Comparison of ENCODE assay signal across 1 cellular context in the genomic region with DNA sequence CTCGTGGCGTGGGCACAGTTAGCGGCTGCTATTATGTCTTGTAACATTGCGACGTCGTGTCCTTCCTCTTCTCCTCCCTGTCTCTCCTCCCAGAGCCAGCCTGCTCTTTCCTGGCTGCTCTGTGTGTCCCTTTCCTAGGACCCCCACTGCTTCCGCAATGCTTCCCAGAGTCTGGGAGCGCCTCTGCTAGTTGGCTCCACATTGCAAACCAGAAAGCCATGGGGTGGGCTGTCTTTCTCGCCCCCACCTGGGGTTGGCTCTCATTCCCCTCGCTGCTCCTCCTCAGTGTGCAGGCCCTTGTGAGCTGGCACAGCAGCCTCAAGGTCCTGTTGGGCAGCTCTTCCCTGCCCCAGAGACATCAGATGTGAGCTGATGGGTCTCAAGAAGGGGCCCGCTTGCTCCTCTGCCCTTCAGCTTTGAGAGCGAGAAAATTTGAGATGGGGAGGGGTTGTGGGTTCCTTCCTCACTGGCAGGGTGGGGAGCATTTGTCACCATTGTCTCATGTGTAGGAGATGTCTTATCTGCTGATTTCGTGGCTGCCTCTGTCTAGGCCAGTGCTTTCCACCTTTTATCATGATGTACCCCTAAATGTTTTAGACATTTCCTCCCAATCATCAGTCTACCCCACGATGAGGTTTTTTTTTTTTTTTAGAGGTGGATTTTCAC.
TF ChIP-seq lines count a peak whose summit lies in the region.

No MANE protein-coding gene starts in this region.

TF ChIP-seq in K562, 482 proteins besides CTCF, POLR2A, EP300 and RAD21 (continues in another document):
- 0 out of 4 replicates have a peak, but pooled peaks of 1 of the 2 experiments have one; percentile 42 for TF ChIP-seq MAZ (CRISPR knock-in tag; conservative IDR thresholded peaks at IDR 0.05 in 1 of 2, IDR thresholded peaks at IDR 0.05 in 1 of 2)
- no peak for TF ChIP-seq CHD1 (IDR thresholded peaks at IDR 0.05; ENCODE audit: low read length)
- no peak for TF ChIP-seq NR4A1 (CRISPR knock-in tag; IDR thresholded peaks at IDR 0.05)
- TF ChIP-seq NR4A1 (tag; IDR thresholded peaks at IDR 0.05) = no peak
- TF ChIP-seq DPF2 (IDR thresholded peaks at IDR 0.05) = peak; percentile 46; the same call in 1 of the 2 replicates
- 0 out of 2 replicates have a peak, but pooled peaks have one; percentile 14 for TF ChIP-seq ZNF766 (CRISPR knock-in tag; conservative IDR thresholded peaks at IDR 0.05)
- no peak for TF ChIP-seq WHSC1 (IDR thresholded peaks at IDR 0.05; ENCODE audit: low read length)
- TF ChIP-seq ZNF197 (CRISPR knock-in tag; IDR thresholded peaks at IDR 0.05; ENCODE audit: low read depth) = no peak
- no peak for TF ChIP-seq ZNF212 (CRISPR knock-in tag; IDR thresholded peaks at IDR 0.05)
- TF ChIP-seq JUND (IDR thresholded peaks at IDR 0.05; ENCODE audit: borderline replicate concordance, low read depth, low read length) = peak; percentile 19; the same call in 1 of the 2 replicates
- TF ChIP-seq JUND (tag; IDR thresholded peaks at IDR 0.05; ENCODE audit: borderline replicate concordance, low read depth, low read length) = no peak; the same call in 2 of the 3 replicates
- no peak for TF ChIP-seq MYC (IDR thresholded peaks at IDR 0.05; ENCODE audit: low read depth, low read length)
- TF ChIP-seq MYC (CRISPR knock-in tag; IDR thresholded peaks at IDR 0.05; ENCODE audit: borderline replicate concordance, low read depth) = 0 out of 2 replicates have a peak, but pooled peaks have one; percentile 50
- TF ChIP-seq MLX (CRISPR knock-in tag; conservative IDR thresholded peaks at IDR 0.05) = no peak
- TF ChIP-seq ATF1 (CRISPR knock-in tag; IDR thresholded peaks at IDR 0.05) = no peak
- TF ChIP-seq ATF1 (tag; IDR thresholded peaks at IDR 0.05) = 0 out of 2 replicates have a peak, but pooled peaks have one; percentile 18
- TF ChIP-seq ZNF764 (CRISPR knock-in tag; IDR thresholded peaks at IDR 0.05; ENCODE audit: low read depth) = no peak
- no peak for TF ChIP-seq BMI1 (IDR thresholded peaks at IDR 0.05; ENCODE audit: low read length)
- TF ChIP-seq, protein P1, sequence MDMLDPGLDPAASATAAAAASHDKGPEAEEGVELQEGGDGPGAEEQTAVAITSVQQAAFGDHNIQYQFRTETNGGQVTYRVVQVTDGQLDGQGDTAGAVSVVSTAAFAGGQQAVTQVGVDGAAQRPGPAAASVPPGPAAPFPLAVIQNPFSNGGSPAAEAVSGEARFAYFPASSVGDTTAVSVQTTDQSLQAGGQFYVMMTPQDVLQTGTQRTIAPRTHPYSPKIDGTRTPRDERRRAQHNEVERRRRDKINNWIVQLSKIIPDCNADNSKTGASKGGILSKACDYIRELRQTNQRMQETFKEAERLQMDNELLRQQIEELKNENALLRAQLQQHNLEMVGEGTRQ (CRISPR knock-in tag; IDR thresholded peaks at IDR 0.05) = no peak
- no peak for TF ChIP-seq PML (IDR thresholded peaks at IDR 0.05; ENCODE audit: low read length)
- TF ChIP-seq RHOXF2B (CRISPR knock-in tag; conservative IDR thresholded peaks at IDR 0.05) = no peak
- no peak for TF ChIP-seq ZC3H11A (IDR thresholded peaks at IDR 0.05; ENCODE audit: low read depth, low read length)
- 0 out of 2 replicates have a peak, but pooled peaks have one; percentile 17 for TF ChIP-seq GABPA (tag; conservative IDR thresholded peaks at IDR 0.05; ENCODE audit: low read depth)
- TF ChIP-seq GMEB1 (CRISPR knock-in tag; IDR thresholded peaks at IDR 0.05) = no peak
- 0 out of 2 replicates have a peak, but pooled peaks have one; percentile 25 for TF ChIP-seq SMARCE1 (IDR thresholded peaks at IDR 0.05)
- 0 out of 2 replicates have a peak, but pooled peaks have one; percentile 62 for TF ChIP-seq ZNF830 (CRISPR knock-in tag; IDR thresholded peaks at IDR 0.05)
- TF ChIP-seq NCOA1 (IDR thresholded peaks at IDR 0.05; ENCODE audit: low read depth) = no peak
- no peak for TF ChIP-seq CHD2 (IDR thresholded peaks at IDR 0.05; ENCODE audit: low read depth, low read length)
- no peak for TF ChIP-seq POLR3A (IDR thresholded peaks at IDR 0.05; ENCODE audit: borderline replicate concordance, extremely low read depth, insufficient read depth, insufficient read length)
- no peak for TF ChIP-seq ETV6 (IDR thresholded peaks at IDR 0.05; ENCODE audit: borderline replicate concordance in 1 of 2, low read depth in 2 of 2, low read length in 1 of 2)
- TF ChIP-seq ETV6 (CRISPR knock-in tag; IDR thresholded peaks at IDR 0.05; ENCODE audit: borderline replicate concordance) = no peak
- TF ChIP-seq, protein P2, sequence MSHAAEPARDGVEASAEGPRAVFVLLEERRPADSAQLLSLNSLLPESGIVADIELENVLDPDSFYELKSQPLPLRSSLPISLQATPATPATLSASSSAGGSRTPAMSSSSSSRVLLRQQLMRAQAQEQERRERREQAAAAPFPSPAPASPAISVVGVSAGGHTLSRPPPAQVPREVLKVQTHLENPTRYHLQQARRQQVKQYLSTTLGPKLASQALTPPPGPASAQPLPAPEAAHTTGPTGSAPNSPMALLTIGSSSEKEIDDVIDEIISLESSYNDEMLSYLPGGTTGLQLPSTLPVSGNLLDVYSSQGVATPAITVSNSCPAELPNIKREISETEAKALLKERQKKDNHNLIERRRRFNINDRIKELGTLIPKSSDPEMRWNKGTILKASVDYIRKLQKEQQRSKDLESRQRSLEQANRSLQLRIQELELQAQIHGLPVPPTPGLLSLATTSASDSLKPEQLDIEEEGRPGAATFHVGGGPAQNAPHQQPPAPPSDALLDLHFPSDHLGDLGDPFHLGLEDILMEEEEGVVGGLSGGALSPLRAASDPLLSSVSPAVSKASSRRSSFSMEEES (CRISPR knock-in tag; IDR thresholded peaks at IDR 0.05) = no peak
- no peak for TF ChIP-seq ZNF232 (CRISPR knock-in tag; IDR thresholded peaks at IDR 0.05)
- no peak for TF ChIP-seq AFF1 (IDR thresholded peaks at IDR 0.05; ENCODE audit: low read depth in 1 of 2, partially characterized antibody in 2 of 2)
- TF ChIP-seq DDX20 (tag; IDR thresholded peaks at IDR 0.05; ENCODE audit: low read depth) = no peak
- TF ChIP-seq GTF2E2 (tag; IDR thresholded peaks at IDR 0.05) = no peak
- TF ChIP-seq, protein P3, sequence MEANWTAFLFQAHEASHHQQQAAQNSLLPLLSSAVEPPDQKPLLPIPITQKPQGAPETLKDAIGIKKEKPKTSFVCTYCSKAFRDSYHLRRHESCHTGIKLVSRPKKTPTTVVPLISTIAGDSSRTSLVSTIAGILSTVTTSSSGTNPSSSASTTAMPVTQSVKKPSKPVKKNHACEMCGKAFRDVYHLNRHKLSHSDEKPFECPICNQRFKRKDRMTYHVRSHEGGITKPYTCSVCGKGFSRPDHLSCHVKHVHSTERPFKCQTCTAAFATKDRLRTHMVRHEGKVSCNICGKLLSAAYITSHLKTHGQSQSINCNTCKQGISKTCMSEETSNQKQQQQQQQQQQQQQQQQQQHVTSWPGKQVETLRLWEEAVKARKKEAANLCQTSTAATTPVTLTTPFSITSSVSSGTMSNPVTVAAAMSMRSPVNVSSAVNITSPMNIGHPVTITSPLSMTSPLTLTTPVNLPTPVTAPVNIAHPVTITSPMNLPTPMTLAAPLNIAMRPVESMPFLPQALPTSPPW (CRISPR knock-in tag; IDR thresholded peaks at IDR 0.05) = peak; percentile 68; the same call in 1 of the 2 replicates
- TF ChIP-seq ZFP91 (CRISPR knock-in tag; IDR thresholded peaks at IDR 0.05) = no peak
- no peak for TF ChIP-seq ZNF699 (CRISPR knock-in tag; IDR thresholded peaks at IDR 0.05; ENCODE audit: insufficient replicate concordance)
- 0 out of 2 replicates have a peak, but pooled peaks have one; percentile 37 for TF ChIP-seq CREM (IDR thresholded peaks at IDR 0.05; ENCODE audit: low read depth)
- TF ChIP-seq CREB3L1 (IDR thresholded peaks at IDR 0.05; ENCODE audit: borderline replicate concordance, low read depth) = no peak
- no peak for TF ChIP-seq XRCC4 (IDR thresholded peaks at IDR 0.05; ENCODE audit: extremely low read depth, insufficient read depth, insufficient read length)
- no peak for TF ChIP-seq DACH1 (IDR thresholded peaks at IDR 0.05; ENCODE audit: partially characterized antibody)
